ENCODE assay signal across 10 cellular contexts in genomic region chr3:156341831-156342416, GRCh38.
DNase-seq lines count a peak whose midpoint lies in the region; ATAC-seq and TF ChIP-seq lines count a peak whose summit lies in the region.
"Had no signal": no experiment of that assay in that cellular context is flagged by ENCODE, and none has a peak within 500 bp of the region (broad histone marks: within the 10 kb centered on the region; RNA-seq: fewer than 3 reads in every experiment).

No MANE protein-coding gene starts in this region.

- no peaks in the 10 kb centered on the region for H3K9me3 Mint-ChIP-seq in GM23338
- no peaks in the 10 kb centered on the region for H3K9me3 Mint-ChIP-seq in naive B cell
- no peaks in the 10 kb centered on the region for H3K9me3 Mint-ChIP-seq in glutamatergic neuron (ENCODE audit: unreplicated experiment)

- TF ChIP-seq CTCF in GM23338 (conservative IDR thresholded peaks at IDR 0.05; ENCODE audit: low read depth in 2 of 2), result peak; percentile 32 to 50
- TF ChIP-seq CTCF in glutamatergic neuron (IDR thresholded peaks at IDR 0.05; ENCODE audit: partially characterized antibody, unreplicated experiment), result no peak

- H3K27ac Mint-ChIP-seq in GM23338 (no peak overlapping the region), naive B cell (no peak overlapping the region), glutamatergic neuron (ENCODE audit: unreplicated experiment) (no peak overlapping the region)

- H4K20me1 ChIP-seq in GM23338 (replicated peaks; ENCODE audit: insufficient read depth), result no peaks in the 10 kb centered on the region

- ATAC-seq in GM19025 (IDR thresholded peaks at IDR 0.05; ENCODE audit: low read depth, unreplicated experiment) (peak; percentile 98), GM23338 (no peak; the same call in 2 of the 3 replicates), HG03432 (IDR thresholded peaks at IDR 0.05; ENCODE audit: unreplicated experiment) (peak; percentile 100), naive B cell (ENCODE audit: low read depth in 2 of 2) (peak; percentile 91 to 96)

- H3K27me3 Mint-ChIP-seq in GM23338 (ENCODE audit: insufficient read depth, low read depth, poor library complexity), result no peaks in the 10 kb centered on the region
- peaks cover 13 to 45% (median 21%) of the 10 kb centered on the region in 3 donors for H3K27me3 Mint-ChIP-seq in naive B cell
- H3K27me3 Mint-ChIP-seq in glutamatergic neuron (ENCODE audit: unreplicated experiment), result no peaks in the 10 kb centered on the region

- H3K9me2 ChIP-seq in GM23338 (ENCODE audit: insufficient read depth), result 0 out of 2 replicates have a peak, but pooled peaks cover 8% of the 10 kb centered on the region

- no peak overlapping the region for H3K4me3 ChIP-seq in GM23338
- H3K4me3 ChIP-seq: ascending aorta had no signal

- DNase-seq in GM23338 (ENCODE audit: low spot score), result peak; percentile 27
- peak; percentile 35 for DNase-seq in naive B cell
- DNase-seq in activated CD4-positive, alpha-beta T cell treated with anti-CD3 and anti-CD28 coated beads, Interleukin-2, amount 50 U/mL, for 48 hours, result no peak
- DNase-seq in glutamatergic neuron, result no peak
- no peak for DNase-seq in activated CD8-positive, alpha-beta memory T cell treated with anti-CD3 and anti-CD28 coated beads, Interleukin-2, amount 50 U/mL, for 48 hours
- no peak for DNase-seq in activated naive CD4-positive, alpha-beta T cell (lab: John Stamatoyannopoulos, UW)
- DNase-seq: EL had no signal

- no peak overlapping the region for H3K4me2 ChIP-seq in GM23338

- H3K79me2 ChIP-seq in GM23338 (replicated peaks; ENCODE audit: insufficient read depth), result no peaks in the 10 kb centered on the region

- H3K4me3 Mint-ChIP-seq in GM23338 (no peak overlapping the region), naive B cell (no peak overlapping the region), glutamatergic neuron (ENCODE audit: unreplicated experiment) (no peak overlapping the region)

- no peak overlapping the region for H3K27ac ChIP-seq in GM23338 (ENCODE audit: low read depth)
- H3K27ac ChIP-seq: ascending aorta had no signal

- H3F3A ChIP-seq in GM23338 (replicated peaks; ENCODE audit: low read depth), result no peaks in the 10 kb centered on the region

- H3K36me3 Mint-ChIP-seq in GM23338 (ENCODE audit: low read depth) (no peaks in the 10 kb centered on the region), naive B cell (no peaks in the 10 kb centered on the region), glutamatergic neuron (ENCODE audit: unreplicated experiment) (no peaks in the 10 kb centered on the region)

- no peaks in the 10 kb centered on the region for H3K36me3 ChIP-seq in GM23338 (ENCODE audit: insufficient read depth)
- H3K36me3 ChIP-seq: ascending aorta had no signal

- no peaks in the 10 kb centered on the region for H3K4me1 ChIP-seq in GM23338 (ENCODE audit: insufficient read depth)
- H3K4me1 ChIP-seq: ascending aorta had no signal

- H3K27me3 ChIP-seq in GM23338 (ENCODE audit: insufficient read depth), result no peaks in the 10 kb centered on the region
- H3K27me3 ChIP-seq: ascending aorta had no signal

- H3K4me1 Mint-ChIP-seq in GM23338 (peaks cover 8% of the 10 kb centered on the region), naive B cell (peaks cover 4 to 6% (median 6%) of the 10 kb centered on the region in 3 donors), glutamatergic neuron (ENCODE audit: low read depth, unreplicated experiment) (peaks cover 8% of the 10 kb centered on the region)

- H2AFZ ChIP-seq in GM23338, result no peak overlapping the region

TF ChIP-seq in GM23338, 12 proteins besides CTCF, POLR2A, EP300 and RAD21 (continues in another document):
- TF ChIP-seq ZNF114 (CRISPR knock-in tag; IDR thresholded peaks at IDR 0.05) (no peak), ZNF331 (CRISPR knock-in tag; IDR thresholded peaks at IDR 0.05; ENCODE audit: low read depth) (no peak), STAT1 (IDR thresholded peaks at IDR 0.05; ENCODE audit: unreplicated experiment) (no peak), EZH2 (IDR thresholded peaks at IDR 0.05; ENCODE audit: low read depth, unreplicated experiment) (no peak), POLR2AphosphoS5 (IDR thresholded peaks at IDR 0.05; ENCODE audit: low read depth) (no peak), CREB1 (CRISPR knock-in tag; IDR thresholded peaks at IDR 0.05; ENCODE audit: low read depth) (no peak), EZH2phosphoT487 (IDR thresholded peaks at IDR 0.05; ENCODE audit: unreplicated experiment) (no peak)
- TF ChIP-seq, protein P1, sequence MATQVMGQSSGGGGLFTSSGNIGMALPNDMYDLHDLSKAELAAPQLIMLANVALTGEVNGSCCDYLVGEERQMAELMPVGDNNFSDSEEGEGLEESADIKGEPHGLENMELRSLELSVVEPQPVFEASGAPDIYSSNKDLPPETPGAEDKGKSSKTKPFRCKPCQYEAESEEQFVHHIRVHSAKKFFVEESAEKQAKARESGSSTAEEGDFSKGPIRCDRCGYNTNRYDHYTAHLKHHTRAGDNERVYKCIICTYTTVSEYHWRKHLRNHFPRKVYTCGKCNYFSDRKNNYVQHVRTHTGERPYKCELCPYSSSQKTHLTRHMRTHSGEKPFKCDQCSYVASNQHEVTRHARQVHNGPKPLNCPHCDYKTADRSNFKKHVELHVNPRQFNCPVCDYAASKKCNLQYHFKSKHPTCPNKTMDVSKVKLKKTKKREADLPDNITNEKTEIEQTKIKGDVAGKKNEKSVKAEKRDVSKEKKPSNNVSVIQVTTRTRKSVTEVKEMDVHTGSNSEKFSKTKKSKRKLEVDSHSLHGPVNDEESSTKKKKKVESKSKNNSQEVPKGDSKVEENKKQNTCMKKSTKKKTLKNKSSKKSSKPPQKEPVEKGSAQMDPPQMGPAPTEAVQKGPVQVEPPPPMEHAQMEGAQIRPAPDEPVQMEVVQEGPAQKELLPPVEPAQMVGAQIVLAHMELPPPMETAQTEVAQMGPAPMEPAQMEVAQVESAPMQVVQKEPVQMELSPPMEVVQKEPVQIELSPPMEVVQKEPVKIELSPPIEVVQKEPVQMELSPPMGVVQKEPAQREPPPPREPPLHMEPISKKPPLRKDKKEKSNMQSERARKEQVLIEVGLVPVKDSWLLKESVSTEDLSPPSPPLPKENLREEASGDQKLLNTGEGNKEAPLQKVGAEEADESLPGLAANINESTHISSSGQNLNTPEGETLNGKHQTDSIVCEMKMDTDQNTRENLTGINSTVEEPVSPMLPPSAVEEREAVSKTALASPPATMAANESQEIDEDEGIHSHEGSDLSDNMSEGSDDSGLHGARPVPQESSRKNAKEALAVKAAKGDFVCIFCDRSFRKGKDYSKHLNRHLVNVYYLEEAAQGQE (IDR thresholded peaks at IDR 0.05; ENCODE audit: unreplicated experiment), result no peak
- TF ChIP-seq, protein P2, sequence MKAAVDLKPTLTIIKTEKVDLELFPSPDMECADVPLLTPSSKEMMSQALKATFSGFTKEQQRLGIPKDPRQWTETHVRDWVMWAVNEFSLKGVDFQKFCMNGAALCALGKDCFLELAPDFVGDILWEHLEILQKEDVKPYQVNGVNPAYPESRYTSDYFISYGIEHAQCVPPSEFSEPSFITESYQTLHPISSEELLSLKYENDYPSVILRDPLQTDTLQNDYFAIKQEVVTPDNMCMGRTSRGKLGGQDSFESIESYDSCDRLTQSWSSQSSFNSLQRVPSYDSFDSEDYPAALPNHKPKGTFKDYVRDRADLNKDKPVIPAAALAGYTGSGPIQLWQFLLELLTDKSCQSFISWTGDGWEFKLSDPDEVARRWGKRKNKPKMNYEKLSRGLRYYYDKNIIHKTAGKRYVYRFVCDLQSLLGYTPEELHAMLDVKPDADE (IDR thresholded peaks at IDR 0.05), result no peak

Comparison
In these comparisons a context has a peak if more than half of its experiments do, and no peak if none do; other contexts are left out.
1. DNase-seq: peak in GM23338 (single experiment) and naive B cell (single experiment); none in activated CD4-positive, alpha-beta T cell treated with anti-CD3 and anti-CD28 coated beads, Interleukin-2, amount 50 U/mL, for 48 hours (0 of 2), glutamatergic neuron (single experiment), activated CD8-positive, alpha-beta memory T cell treated with anti-CD3 and anti-CD28 coated beads, Interleukin-2, amount 50 U/mL, for 48 hours (single experiment) and activated naive CD4-positive, alpha-beta T cell (0 of 4).